ENCODE assay signal across 22 cellular contexts in the genomic region with DNA sequence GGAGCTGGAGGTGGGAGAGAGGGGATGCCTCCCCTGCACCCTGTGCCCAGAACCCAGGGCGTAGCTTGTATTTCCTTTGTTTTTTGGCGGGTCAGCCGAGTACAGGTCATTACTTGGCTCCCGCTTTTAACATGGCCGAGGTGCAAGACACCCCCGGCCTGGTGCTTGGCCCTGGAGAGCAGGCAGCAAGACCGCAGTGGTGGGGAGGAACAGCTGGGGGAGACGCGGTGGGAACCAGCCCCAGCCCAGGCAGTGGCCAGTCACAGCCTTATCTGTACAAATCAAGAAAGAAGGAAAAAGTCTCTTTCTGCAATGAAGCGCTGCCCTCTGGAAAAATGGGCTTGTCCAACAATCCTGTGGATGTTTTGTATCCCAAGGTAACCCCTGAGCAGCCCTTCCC.
"Had no signal": no experiment of that assay in that cellular context is flagged by ENCODE, and none has a peak within 500 bp of the region (broad histone marks: within the 10 kb centered on the region; RNA-seq: fewer than 3 reads in every experiment).

No MANE protein-coding gene starts in this region.

- H3K9ac ChIP-seq: KMS-11 had no signal

- H3K9me3 Mint-ChIP-seq: activated naive CD4-positive, alpha-beta T cell treated with anti-CD3 and anti-CD28 coated beads, Interleukin-2, amount 10 ng/mL, durations not matched to agents 7 days and 5 days; activated T-cell treated with anti-CD3 and anti-CD28 coated beads, Interleukin-2, amount 50 U/mL, for 4 hours; activated T-helper 2 cell treated with anti-CD3 and anti-CD28 coated beads, Interferon-gamma antibody, Interleukin-2, Interleukin-4, amounts not matched to agents 10 μg/mL and 5 μg/mL and 100 μg/mL, durations not matched to agents 14 hours and 24 hours and 36 hours; WTC11 had no signal

- H3K4me2 ChIP-seq: KMS-11 had no signal

- H3K27ac Mint-ChIP-seq: activated CD8-positive, alpha-beta T cell treated with anti-CD3 and anti-CD28 coated beads, Interleukin-2, amount 10 ng/mL, durations not matched to agents 7 days and 5 days; activated naive CD4-positive, alpha-beta T cell treated with anti-CD3 and anti-CD28 coated beads, Interleukin-2, amount 10 ng/mL, durations not matched to agents 7 days and 5 days; activated T-helper 2 cell treated with anti-CD3 and anti-CD28 coated beads, Interferon-gamma antibody, Interleukin-2, Interleukin-4, amounts not matched to agents 10 μg/mL and 5 μg/mL and 100 μg/mL, durations not matched to agents 14 hours and 24 hours and 36 hours; WTC11 had no signal

- H3K27ac ChIP-seq: KMS-11, SK-N-MC had no signal

- H3K27me3 Mint-ChIP-seq: activated naive CD4-positive, alpha-beta T cell treated with anti-CD3 and anti-CD28 coated beads, Interleukin-2, amount 10 ng/mL, durations not matched to agents 7 days and 5 days had no signal

- ATAC-seq: activated CD8-positive, alpha-beta T cell treated with anti-CD3 and anti-CD28 coated beads, Interleukin-2, amount 10 ng/mL, durations not matched to agents 7 days and 5 days; activated T-cell treated with anti-CD3 and anti-CD28 coated beads, Interleukin-2, amount 50 U/mL, for 4 hours; WTC11 had no signal

- DNase-seq: activated CD4-positive, alpha-beta T cell treated with anti-CD3 and anti-CD28 coated beads for 48 hours; activated CD4-positive, alpha-beta T cell treated with anti-CD3 and anti-CD28 coated beads, Interleukin-2, amount 50 U/mL, for 4 hours; activated CD4-positive, CD25-positive, alpha-beta regulatory T cell treated with anti-CD3 and anti-CD28 coated beads, Interleukin-2, amount 50 U/mL, for 72 hours; activated CD8-positive, alpha-beta T cell treated with anti-CD3 and anti-CD28 coated beads, Interleukin-2, amount 10 ng/mL, durations not matched to agents 7 days and 5 days; activated gamma-delta T cell treated with Interleukin-2 at 50 U/mL for 16 hours; activated naive CD4-positive, alpha-beta T cell treated with anti-CD3 and anti-CD28 coated beads, Interleukin-2, amount 10 ng/mL, durations not matched to agents 7 days and 5 days; activated T-cell treated with anti-CD3 and anti-CD28 coated beads, Interleukin-2, amount 50 U/mL, for 4 hours; aorta; central memory CD4-positive, alpha-beta T cell; IMR-90; NCI-H1092; NCI-H1417; NCI-H2029; NCI-H345; NCI-H510A; NCI-H526 treated with DMSO at 0.1 percent for 48 hours; NCI-H82; SW 1271 had no signal

- H3K4me3 Mint-ChIP-seq: activated CD8-positive, alpha-beta T cell treated with anti-CD3 and anti-CD28 coated beads, Interleukin-2, amount 10 ng/mL, durations not matched to agents 7 days and 5 days; activated naive CD4-positive, alpha-beta T cell treated with anti-CD3 and anti-CD28 coated beads, Interleukin-2, amount 10 ng/mL, durations not matched to agents 7 days and 5 days; activated T-cell treated with anti-CD3 and anti-CD28 coated beads, Interleukin-2, amount 50 U/mL, for 4 hours; WTC11 had no signal

- H3K4me3 ChIP-seq: SK-N-MC had no signal

- H3K36me3 Mint-ChIP-seq: activated naive CD4-positive, alpha-beta T cell treated with anti-CD3 and anti-CD28 coated beads, Interleukin-2, amount 10 ng/mL, durations not matched to agents 7 days and 5 days had no signal
